In the genomic region with DNA sequence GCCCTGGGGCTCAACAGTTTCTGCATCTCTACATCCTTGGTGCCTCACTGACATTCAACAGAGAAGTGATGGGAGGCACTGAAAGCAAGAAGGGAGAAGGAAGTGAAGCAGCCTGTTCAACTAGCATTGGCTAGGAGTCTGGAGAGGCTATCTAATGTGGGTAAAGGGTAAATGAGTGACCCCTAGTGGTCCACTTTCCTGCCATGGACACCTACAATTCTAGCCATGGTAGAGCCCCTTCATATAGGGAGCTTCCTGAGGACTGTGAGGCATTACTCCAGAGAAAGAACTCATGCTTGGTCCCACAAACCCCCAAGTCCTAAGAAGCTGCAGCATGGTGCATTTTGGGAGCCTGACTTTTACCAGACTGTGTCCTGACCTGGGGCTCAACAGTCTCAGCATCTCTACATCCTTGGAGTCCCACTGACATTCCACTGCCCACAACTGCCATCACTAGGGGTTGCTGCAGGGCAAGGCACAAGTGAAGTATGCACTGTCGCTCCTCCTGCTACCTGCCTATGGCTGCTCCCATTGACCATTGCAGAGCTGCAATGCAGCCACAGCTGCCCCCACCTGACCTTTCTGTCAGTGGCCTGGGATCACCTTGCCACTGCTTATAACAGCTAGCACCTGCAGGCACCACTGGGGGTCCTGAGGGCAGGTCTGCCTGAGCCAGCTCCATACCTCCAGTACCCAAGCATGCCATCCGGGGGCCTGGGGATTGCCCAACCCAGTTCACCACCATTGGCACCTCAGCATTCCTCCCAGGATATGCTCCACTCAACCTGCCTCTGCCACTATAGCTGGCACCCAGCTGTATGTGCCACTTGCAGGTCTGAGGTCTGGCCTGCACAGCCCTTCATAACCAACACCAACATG, we compare ENCODE assay signal across 7 cellular contexts. TPM values are rescaled to one million over a fixed set of nuclear protein-coding genes. Genes with fewer than 3 reads are reported as not detected.
A peak's percentile ranks its signal among the peaks of the same experiment; 100 is the strongest.
DNase-seq lines count a peak whose midpoint lies in the region; ATAC-seq and TF ChIP-seq lines count a peak whose summit lies in the region.

No MANE protein-coding gene starts in this region.

- TF ChIP-seq POLR2A in body of pancreas (IDR thresholded peaks at IDR 0.05), result no peak

- 96% methylated on average over 2 of the region's 2 CpGs; no CpG with 5 or more reads in 1 of the 2 donors for WGBS in body of pancreas, 2 donors

- DNase-seq in GM13977 (ENCODE audit: low spot score) (no peak), body of pancreas (peak in 2 of 4 donors; percentile 22 to 34), lower lobe of right lung (no peak), LoVo (ENCODE audit: low spot score) (no peak), NCI-H2196 (lab: John Stamatoyannopoulos, UW; ENCODE audit: unreplicated experiment) (no peak), NCI-H2171 (lab: John Stamatoyannopoulos, UW) (no peak)

- H3K27me3 ChIP-seq in body of pancreas (no peaks in the 10 kb centered on the region), lower lobe of right lung (ENCODE audit: low read depth) (no peaks in the 10 kb centered on the region)

- in situ Hi-C loops in GM13977 (cut with MboI; ENCODE audit: low pct_unique_long_range_greater_than_20kb, low sequenced_read_pairs, unreplicated experiment), result no loop called here

- TF ChIP-seq CTCF in GM13977 (IDR thresholded peaks at IDR 0.05; ENCODE audit: extremely low read depth, insufficient read depth, missing control alignments), result peak; percentile 39
- peak in 4 of 7 experiments; percentile 24 to 48 (median 38) for TF ChIP-seq CTCF in body of pancreas (IDR thresholded peaks at IDR 0.05)
- TF ChIP-seq CTCF in lower lobe of right lung (IDR thresholded peaks at IDR 0.05), result peak; percentile 47

- ATAC-seq in body of pancreas (peak; percentile 33), lower lobe of right lung (peak; percentile 52 to 70)

- no peaks in the 10 kb centered on the region for H3K36me3 ChIP-seq in body of pancreas (replicated peaks in 1 of 2; ENCODE audit: insufficient read depth in 1 of 2, low read depth in 2 of 2)
- H3K36me3 ChIP-seq in lower lobe of right lung, result no peaks in the 10 kb centered on the region

- H3K9me3 ChIP-seq in body of pancreas, result no peaks in the 10 kb centered on the region
- no peaks in the 10 kb centered on the region for H3K9me3 ChIP-seq in lower lobe of right lung

- H3K4me3 ChIP-seq in body of pancreas (no peak overlapping the region), lower lobe of right lung (no peak overlapping the region)

- H3K27ac ChIP-seq in body of pancreas (no peak overlapping the region), lower lobe of right lung (no peak overlapping the region)

- intact Hi-C loops in body of pancreas (cut with DNase I) (no loop called here), lower lobe of right lung (cut with DNase I) (no loop called here)

- H3K4me1 ChIP-seq in body of pancreas (no peaks in the 10 kb centered on the region), lower lobe of right lung (no peaks in the 10 kb centered on the region)

- no peak for TF ChIP-seq EP300 in Ishikawa (IDR thresholded peaks at IDR 0.05; ENCODE audit: borderline replicate concordance)

- TF ChIP-seq RAD21 in Ishikawa (IDR thresholded peaks at IDR 0.05; ENCODE audit: low read depth), result peak; percentile 39; the same call in 1 of the 2 replicates

TF ChIP-seq in Ishikawa, 13 proteins besides CTCF, POLR2A, EP300 and RAD21:
- no peak for TF ChIP-seq ZBTB7A (IDR thresholded peaks at IDR 0.05; ENCODE audit: low read depth)

RNA-seq across cellular contexts. Expression of gene CDK6, which starts 44.1 kb away (rescaled TPM):
- total RNA-seq in body of pancreas (10 to 100 TPM; 32.6 to 35.0 TPM), lower lobe of right lung (21.7 TPM)
